In genomic region chr18:48922801-48923730, GRCh38 we compare ENCODE assay signal across 8 cellular contexts. TPM values are rescaled to one million over a fixed set of nuclear protein-coding genes. Genes with fewer than 3 reads are reported as not detected.
DNase-seq lines count a peak whose midpoint lies in the region; ATAC-seq, FAIRE-seq and TF ChIP-seq lines count a peak whose summit lies in the region.

No MANE protein-coding gene starts in this region.

- POLR2A ChIA-PET in A549 (lab: Yijun Ruan, JAX) = interaction anchor here (3.1 kb wide), 1 partner anchor 29 kb away, joined by 13 read pairs; no protein-coding TSS in a partner anchor
- POLR2A ChIA-PET in HEK293 (lab: Yijun Ruan, JAX) = interaction anchor here (0.6 to 1.7 kb wide), 2 partner anchors 17 to 19 kb away, joined by 3 to 5 read pairs; no protein-coding TSS in a partner anchor
- POLR2A ChIA-PET in activated B cell treated with CpG ODN at 0.5 μM for 24 hours (lab: Charles Lee) = interaction anchor here (0.6 to 1.0 kb wide), 2 partner anchors 10 to 11 kb away, joined by 3 read pairs; no protein-coding TSS in a partner anchor

- H2AK5ac ChIP-seq in trophoblast cell (ENCODE audit: low read length) = no peak overlapping the region

- peak overlapping the region; percentile 12 for H2BK12ac ChIP-seq in trophoblast cell (ENCODE audit: low read length)

- FAIRE-seq in A549 (lab: Jason Lieb, UNC) = no peak

- H3K14ac ChIP-seq in trophoblast cell (ENCODE audit: low read length) = no peak overlapping the region

- H3K36me3 ChIP-seq in HEK293 (ENCODE audit: control insufficient read depth in 2 of 2, insufficient read depth in 1 of 2, low read length in 2 of 2) (peaks cover 13 to 67% of the 10 kb centered on the region in 2 experiments), trophoblast cell (ENCODE audit: control insufficient read depth in 1 of 2, insufficient read depth in 2 of 2, low read length in 2 of 2) (peaks cover 63 to 73% of the 10 kb centered on the region in 2 experiments)

- H3K23ac ChIP-seq in trophoblast cell (ENCODE audit: low read length) = no peak overlapping the region

- CTCF ChIA-PET in A549 (lab: Yijun Ruan, JAX) = interaction anchor here (0.7 to 1.1 kb wide), 2 partner anchors 75 to 98 kb away, joined by 3 to 5 read pairs; no protein-coding TSS in a partner anchor
- CTCF ChIA-PET in HEK293 (lab: Yijun Ruan, JAX) = interaction anchor here (1.2 to 1.6 kb wide), 2 partner anchors 144 to 212 kb away, joined by 3 read pairs; no protein-coding TSS in a partner anchor
- CTCF ChIA-PET in activated B cell treated with CpG ODN at 0.5 μM for 24 hours (lab: Charles Lee) = interaction anchor here (1.1 kb wide), 1 partner anchor 10 kb away, joined by 3 read pairs; no protein-coding TSS in a partner anchor

- H3K27me3 ChIP-seq in foreskin keratinocyte (no peaks in the 10 kb centered on the region), trophoblast cell (ENCODE audit: insufficient read depth, low read length) (no peaks in the 10 kb centered on the region)

- H3K27me3 Mint-ChIP-seq in activated B cell treated with CpG ODN at 0.5 μM for 24 hours = no peaks in the 10 kb centered on the region

- no peaks in the 10 kb centered on the region for H3K9me3 Mint-ChIP-seq in activated B cell treated with CpG ODN at 0.5 μM for 24 hours

- H3K4me1 Mint-ChIP-seq in activated B cell treated with CpG ODN at 0.5 μM for 24 hours = peaks cover 61% of the 10 kb centered on the region

- TF ChIP-seq CTCF in A549 (IDR thresholded peaks at IDR 0.05) = no peak
- TF ChIP-seq CTCF in HEK293 (tag by site-specific recombination; IDR thresholded peaks at IDR 0.05) = no peak
- TF ChIP-seq CTCF in activated B cell treated with CpG ODN at 0.5 μM for 24 hours (IDR thresholded peaks at IDR 0.05) = no peak
- no peak for TF ChIP-seq CTCF in foreskin keratinocyte (conservative IDR thresholded peaks at IDR 0.05)

- peaks cover 11% of the 10 kb centered on the region for H3K79me1 ChIP-seq in trophoblast cell (ENCODE audit: low read length)

- 30% methylated on average over 16 of the region's 21 CpGs for WGBS in A549 (ENCODE audit: missing lambda C conversion rate)
- WGBS in trophoblast cell (ENCODE audit: extremely low coverage, insufficient coverage, insufficient read length) = no CpG with 5 or more reads among the region's 21 CpGs

- H2BK120ac ChIP-seq in trophoblast cell (ENCODE audit: insufficient read depth, low read length, poor library complexity) = no peak overlapping the region

- peak overlapping the region; percentile 69 for H3K4me3 Mint-ChIP-seq in activated B cell treated with CpG ODN at 0.5 μM for 24 hours

- peaks cover 21% of the 10 kb centered on the region for H3K36me3 Mint-ChIP-seq in activated B cell treated with CpG ODN at 0.5 μM for 24 hours (ENCODE audit: low read depth)

- H3K9me3 ChIP-seq in A549 (no peaks in the 10 kb centered on the region), HEK293 (ENCODE audit: control insufficient read depth, insufficient read depth, low read depth, low read length) (no peaks in the 10 kb centered on the region), trophoblast cell (ENCODE audit: insufficient read depth, low read depth, low read length) (peaks cover 2% of the 10 kb centered on the region)

- peak overlapping the region; percentile 54 for H3K18ac ChIP-seq in trophoblast cell (ENCODE audit: low read length)

- H3K4ac ChIP-seq in trophoblast cell (ENCODE audit: low read depth, low read length) = peak overlapping the region; percentile 64

- intact Hi-C loops in activated B cell treated with CpG ODN at 0.5 μM for 24 hours (cut with micrococcal nuclease) = loop anchor here (10.0 kb wide), 1 partner anchor 252 kb away; no protein-coding TSS in a partner anchor

- H3K27ac Mint-ChIP-seq in activated B cell treated with CpG ODN at 0.5 μM for 24 hours = peak overlapping the region; percentile 50

- H3K4me1 ChIP-seq in A549 (peaks cover 99% of the 10 kb centered on the region), HEK293 (ENCODE audit: control insufficient read depth, insufficient read depth, low read length) (peaks cover 35% of the 10 kb centered on the region), foreskin keratinocyte (peaks cover 21% of the 10 kb centered on the region), trophoblast cell (ENCODE audit: control insufficient read depth in 1 of 2, insufficient read depth in 2 of 2, low read length in 2 of 2) (peaks cover 44 to 53% of the 10 kb centered on the region in 2 experiments)

- ATAC-seq in A549 (peak; percentile 33 to 40; a peak in 3 of 6 replicates), activated B cell treated with CpG ODN at 0.5 μM for 24 hours (ENCODE audit: low read depth) (no peak), foreskin keratinocyte (peak; percentile 65), HG02642 (IDR thresholded peaks at IDR 0.05; ENCODE audit: poor library complexity, unreplicated experiment) (no peak), HG02623 (IDR thresholded peaks at IDR 0.05; ENCODE audit: unreplicated experiment) (no peak), HG03108 (IDR thresholded peaks at IDR 0.05; ENCODE audit: unreplicated experiment) (no peak)

- H3K4me3 ChIP-seq in A549 (peak overlapping the region; percentile 20; the same call in 2 of the 3 replicates), HEK293 (ENCODE audit: low read depth, low read length) (no peak overlapping the region), trophoblast cell (ENCODE audit: low read depth, low read length) (no peak overlapping the region)

- peak overlapping the region; percentile 22 for H4K8ac ChIP-seq in trophoblast cell (ENCODE audit: low read depth, low read length)

- no peak overlapping the region for H4K91ac ChIP-seq in trophoblast cell (ENCODE audit: low read depth, low read length)

- no peak for TF ChIP-seq RAD21 in A549 (conservative IDR thresholded peaks at IDR 0.05 in 1 of 2, IDR thresholded peaks at IDR 0.05 in 1 of 2)

- H3K4me2 ChIP-seq in A549 (peak overlapping the region; percentile 86), trophoblast cell (ENCODE audit: low read length) (peak overlapping the region; percentile 11)

- DNase-seq in A549 (ENCODE audit: low read depth in 1 of 2, low spot score in 1 of 2) = no peak
- no peak for DNase-seq in activated B cell treated with CpG ODN at 0.5 μM for 24 hours
- peak in 1 of 2 donors; percentile 62 for DNase-seq in foreskin keratinocyte
- DNase-seq in trophoblast cell = no peak

- H3K27ac ChIP-seq in A549 (peak overlapping the region; percentile 84 to 99), HEK293 (ENCODE audit: extremely low read depth, low read depth, low read length) (peak overlapping the region; percentile 69), foreskin keratinocyte (no peak overlapping the region), trophoblast cell (ENCODE audit: low read depth, low read length) (peak overlapping the region; percentile 44)

- H3K9ac ChIP-seq in trophoblast cell (ENCODE audit: low read length) = no peak overlapping the region

- H2AFZ ChIP-seq in trophoblast cell (ENCODE audit: insufficient read depth, low read length, poor library complexity) = no peak overlapping the region

- H4K12ac ChIP-seq in trophoblast cell (ENCODE audit: low read depth, low read length) = no peak overlapping the region

- peaks cover 39% of the 10 kb centered on the region for H3K79me2 ChIP-seq in trophoblast cell (ENCODE audit: control insufficient read depth, insufficient read depth, low read length, poor library complexity)

- no peak for TF ChIP-seq POLR2A in A549 (IDR thresholded peaks at IDR 0.05; ENCODE audit: low read length)

- TF ChIP-seq EP300 in A549 (IDR thresholded peaks at IDR 0.05) = no peak

- H2BK5ac ChIP-seq in trophoblast cell (ENCODE audit: low read depth, low read length, poor library complexity) = no peak overlapping the region

TF ChIP-seq in A549, 52 proteins besides CTCF, POLR2A, EP300 and RAD21 (continues in another document):
- no peak for TF ChIP-seq ZNF302 (CRISPR knock-in tag; IDR thresholded peaks at IDR 0.05)
- TF ChIP-seq MAZ (IDR thresholded peaks at IDR 0.05; ENCODE audit: borderline replicate concordance, low read depth, low read length) = no peak
- TF ChIP-seq FOSL2 (IDR thresholded peaks at IDR 0.05) = no peak
- TF ChIP-seq FOSL2 (CRISPR knock-in tag; IDR thresholded peaks at IDR 0.05) = no peak
- no peak for TF ChIP-seq ZC3H11A (IDR thresholded peaks at IDR 0.05)
- TF ChIP-seq TFCP2L1 (CRISPR knock-in tag; IDR thresholded peaks at IDR 0.05) = no peak
- TF ChIP-seq NPAS2 (CRISPR knock-in tag; IDR thresholded peaks at IDR 0.05; ENCODE audit: borderline replicate concordance) = no peak
- no peak for TF ChIP-seq PHF8 (IDR thresholded peaks at IDR 0.05; ENCODE audit: borderline replicate concordance, low read depth)

TF ChIP-seq in HEK293, 187 proteins besides CTCF, POLR2A, EP300 and RAD21 (continues in another document):
- TF ChIP-seq YY2 (tag by site-specific recombination; IDR thresholded peaks at IDR 0.05) = peak; percentile 29; the same call in 1 of the 2 replicates
- no peak for TF ChIP-seq ZBTB48 (tag by site-specific recombination; IDR thresholded peaks at IDR 0.05)
- no peak for TF ChIP-seq ZNF391 (tag by site-specific recombination; IDR thresholded peaks at IDR 0.05; ENCODE audit: borderline replicate concordance, low read depth)
- no peak for TF ChIP-seq OVOL3 (tag by site-specific recombination; IDR thresholded peaks at IDR 0.05)
- peak; percentile 86 for TF ChIP-seq KLF1 (tag by site-specific recombination; IDR thresholded peaks at IDR 0.05)

RNA-seq across cellular contexts. Expression of gene SMAD7, which starts 27.7 kb away (rescaled TPM):
- polyA plus RNA-seq in A549 (2011; rRNA removed) (18.9 and 19.9 TPM in 2 replicates), A549 (2017; fragmentation: RNase III; extraction: RNeasy Plus Mini Kit Qiagen cat#74134 plus additional on column Dnase treatment) (26.9 to 29.1 TPM (median 29.0 TPM) in 3 replicates), foreskin keratinocyte (4.3 and 5.2 TPM in 2 replicates)
- polyA plus RNA-seq in A549 (2012; cell fraction: cytosol; rRNA removed) = 38.2 and 48.5 TPM in 2 replicates
- polyA plus RNA-seq in A549 (2012; cell fraction: nucleus; rRNA removed) = 76.0 and 84.4 TPM in 2 replicates
- polyA minus RNA-seq in A549 (2011; rRNA and poly(A)+ RNA removed) = 51.4 and 52.2 TPM in 2 replicates
- total RNA-seq in activated B cell treated with CpG ODN at 0.5 μM for 24 hours (6.8 and 6.9 TPM in 2 replicates), foreskin keratinocyte (7.2 and 10.5 TPM in 2 replicates)
- polyA plus RNA-seq in trophoblast cell (2013) = 108 and 116 TPM in 2 replicates

Comparison
In these comparisons a context has a peak if more than half of its experiments do, and no peak if none do; other contexts are left out.
1. ATAC-seq: peak in A549 (2 of 2) and foreskin keratinocyte (single experiment); none in activated B cell treated with CpG ODN at 0.5 μM for 24 hours (single experiment), HG02642 (single experiment), HG02623 (single experiment) and HG03108 (single experiment).